Comparison of ENCODE assay signal across 11 cellular contexts in the genomic region with DNA sequence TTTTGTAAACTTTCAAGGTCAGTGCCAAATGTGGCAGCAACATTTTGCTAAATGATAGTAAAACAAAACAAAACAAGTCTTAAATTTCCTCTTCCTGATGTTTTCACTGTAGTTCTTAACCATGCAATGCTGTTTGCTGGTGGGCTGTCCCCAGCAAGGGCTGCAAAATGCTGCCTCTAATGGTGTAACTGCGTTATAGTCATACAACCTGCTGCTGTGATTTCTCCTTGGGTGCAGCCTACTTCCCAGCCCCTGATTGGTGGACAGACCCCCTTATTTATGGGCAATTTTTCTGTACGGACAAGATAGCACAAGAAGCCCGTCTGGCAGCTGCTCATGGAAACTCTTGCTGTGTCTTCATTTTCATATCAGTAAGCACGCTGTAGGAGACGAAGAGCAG. TPM values are rescaled to one million over a fixed set of nuclear protein-coding genes. Genes with fewer than 3 reads are reported as not detected.
DNase-seq lines count a peak whose midpoint lies in the region; ATAC-seq and TF ChIP-seq lines count a peak whose summit lies in the region.
"Had no signal": no experiment of that assay in that cellular context is flagged by ENCODE, and none has a peak within 500 bp of the region (broad histone marks: within the 10 kb centered on the region; RNA-seq: fewer than 3 reads in every experiment).

No MANE protein-coding gene starts in this region.

- 31 to 36% methylated on average over 5 of the region's 5 CpGs for WGBS in testis, 2 donors

- TF ChIP-seq POLR2A in testis (IDR thresholded peaks at IDR 0.05) = no peak

- H3K36me3 ChIP-seq in testis (ENCODE audit: low read depth, missing control alignments) = no peaks in the 10 kb centered on the region
- H3K36me3 ChIP-seq: BLaER1 had no signal

- peak; percentile 58 for DNase-seq in NCI-H82 (lab: John Stamatoyannopoulos, UW)
- DNase-seq in NCI-H82 treated with DMSO at 0.1 percent for 48 hours (lab: John Stamatoyannopoulos, UW; ENCODE audit: unreplicated experiment) = no peak
- peak; percentile 71 for DNase-seq in NCI-H2227 (lab: John Stamatoyannopoulos, UW; ENCODE audit: unreplicated experiment)
- no peak for DNase-seq in foreskin keratinocyte
- DNase-seq in testis = peak; percentile 42
- DNase-seq in left lobe of liver (ENCODE audit: low spot score) = no peak
- DNase-seq: midbrain, T-cell had no signal

- ATAC-seq in foreskin keratinocyte (peak; percentile 35), left lobe of liver (no peak), GM18858 (IDR thresholded peaks at IDR 0.05; ENCODE audit: unreplicated experiment) (no peak), GM21825 (IDR thresholded peaks at IDR 0.05; ENCODE audit: unreplicated experiment) (no peak)
- ATAC-seq: T-cell had no signal

- TF ChIP-seq CTCF in foreskin keratinocyte (conservative IDR thresholded peaks at IDR 0.05) (peak; percentile 20), testis (IDR thresholded peaks at IDR 0.05) (peak in 1 of 3 experiments; percentile 43)

- H3K9me3 ChIP-seq in testis = no peaks in the 10 kb centered on the region
- H3K9me3 ChIP-seq: BLaER1 had no signal

- no peak overlapping the region for H3K27ac ChIP-seq in foreskin keratinocyte
- H3K27ac ChIP-seq in testis = no peak overlapping the region
- H3K27ac ChIP-seq: BLaER1 had no signal

- no peak overlapping the region for H3K4me3 ChIP-seq in testis
- H3K4me3 ChIP-seq: BLaER1 had no signal

- intact Hi-C loops in testis (cut with DNase I; ENCODE audit: low total_unique reads) = no loop called here

- H3K4me1 ChIP-seq in foreskin keratinocyte (no peaks in the 10 kb centered on the region), testis (no peaks in the 10 kb centered on the region)

- H3K27me3 ChIP-seq in foreskin keratinocyte = no peaks in the 10 kb centered on the region
- no peaks in the 10 kb centered on the region for H3K27me3 ChIP-seq in testis
- H3K27me3 ChIP-seq: BLaER1 had no signal

RNA-seq across cellular contexts. Expression of a gene that starts 26.6 kb away (rescaled TPM):
- total RNA-seq in foreskin keratinocyte (0.04 TPM in 1 of 2 replicates, not detected in the other), testis (10 to 100 TPM; 53.6 to 66.9 TPM), left lobe of liver (0.30 TPM)
- polyA plus RNA-seq in foreskin keratinocyte (not detected in 2 replicates), testis (ENCODE audit: insufficient read depth, low read depth, low replicate concordance) (70.5 TPM)

Comparison
In these comparisons a context has a peak if more than half of its experiments do, and no peak if none do; other contexts are left out.
1. DNase-seq: peak in NCI-H82 (single experiment), NCI-H2227 (single experiment) and testis (single experiment); none in NCI-H82 treated with DMSO at 0.1 percent for 48 hours (single experiment), foreskin keratinocyte (0 of 2) and left lobe of liver (single experiment).
2. RNA of a gene that starts 26.6 kb away (total RNA-seq): 53.6 to 66.9 TPM in testis; 0.30 TPM in left lobe of liver (single experiment) and 0.04 TPM in foreskin keratinocyte; every median in the first group is over 10 times any median in the second.